Comparison of ENCODE assay signal across 2 cellular contexts in genomic region chr4:118869808-118870342, GRCh38.
TF ChIP-seq lines count a peak whose summit lies in the region.

No MANE protein-coding gene starts in this region.

TF ChIP-seq in GM23338, 12 proteins besides CTCF, POLR2A, EP300 and RAD21 (continued from another document):
- no peak for TF ChIP-seq ETS1 (IDR thresholded peaks at IDR 0.05)
- no peak for TF ChIP-seq EZH2 (IDR thresholded peaks at IDR 0.05; ENCODE audit: low read depth, unreplicated experiment)

TF ChIP-seq in SK-N-SH treated with all-trans-retinoic acid at 6 μM for 48 hours, 23 proteins besides CTCF, POLR2A, EP300 and RAD21 (continued from another document):
- TF ChIP-seq TSHZ2 (CRISPR knock-in tag; IDR thresholded peaks at IDR 0.05) = no peak
- no peak for TF ChIP-seq GLIS3 (CRISPR knock-in tag; IDR thresholded peaks at IDR 0.05)
